Comparison of ENCODE assay signal across 8 cellular contexts in genomic region chrX:12977761-12978204, GRCh38. TPM values are rescaled to one million over a fixed set of nuclear protein-coding genes. Genes with fewer than 3 reads are reported as not detected.
DNase-seq lines count a peak whose midpoint lies in the region; ATAC-seq and TF ChIP-seq lines count a peak whose summit lies in the region.

No MANE protein-coding gene starts in this region.

- H3K27me3 ChIP-seq in body of pancreas: no peaks in the 10 kb centered on the region
- H3K27me3 ChIP-seq in neural cell (ENCODE audit: insufficient read depth, low read depth, low read length): no peaks in the 10 kb centered on the region

- H4K20me1 ChIP-seq in neural cell (ENCODE audit: insufficient read depth): no peaks in the 10 kb centered on the region

- CTCF ChIA-PET in activated naive CD4-positive, alpha-beta T cell treated with anti-CD3 and anti-CD28 coated beads, Interleukin-2, amount 10 ng/mL, durations not matched to agents 7 days and 5 days (lab: Charles Lee): interaction anchor here (0.8 to 3.4 kb wide), 7 partner anchors 24 to 162 kb away, joined by 3 to 20 read pairs (median 5); no protein-coding TSS in a partner anchor

- TF ChIP-seq POLR2A in body of pancreas (IDR thresholded peaks at IDR 0.05): no peak

- peak overlapping the region; percentile 98 for H3K9ac ChIP-seq in neural cell (ENCODE audit: low read length)

- no peaks in the 10 kb centered on the region for H3K9me3 ChIP-seq in body of pancreas
- no peaks in the 10 kb centered on the region for H3K9me3 ChIP-seq in neural cell (ENCODE audit: low read length)

- H3K4me2 ChIP-seq in neural cell (ENCODE audit: low read length): peak overlapping the region; percentile 78

- intact Hi-C loops in body of pancreas (cut with DNase I): no loop called here

- peak overlapping the region; percentile 97 for H3K4me3 Mint-ChIP-seq in activated naive CD4-positive, alpha-beta T cell treated with anti-CD3 and anti-CD28 coated beads, Interleukin-2, amount 10 ng/mL, durations not matched to agents 7 days and 5 days

- peaks cover 62% of the 10 kb centered on the region for H3K79me2 ChIP-seq in neural cell (replicated peaks; ENCODE audit: insufficient read depth, low read length)

- H3K9me3 Mint-ChIP-seq in activated naive CD4-positive, alpha-beta T cell treated with anti-CD3 and anti-CD28 coated beads, Interleukin-2, amount 10 ng/mL, durations not matched to agents 7 days and 5 days: no peaks in the 10 kb centered on the region

- 0 to 3% methylated on average over 9 of the region's 9 CpGs for WGBS in body of pancreas, 2 donors

- peaks cover 41% of the 10 kb centered on the region for H3K4me1 Mint-ChIP-seq in activated naive CD4-positive, alpha-beta T cell treated with anti-CD3 and anti-CD28 coated beads, Interleukin-2, amount 10 ng/mL, durations not matched to agents 7 days and 5 days

- H3K36me3 ChIP-seq in body of pancreas (replicated peaks in 1 of 2; ENCODE audit: insufficient read depth in 1 of 2, low read depth in 2 of 2) (no peaks in the 10 kb centered on the region), neural cell (ENCODE audit: insufficient read depth, low read length) (no peaks in the 10 kb centered on the region)

- peaks cover 14% of the 10 kb centered on the region for H3K27me3 Mint-ChIP-seq in activated naive CD4-positive, alpha-beta T cell treated with anti-CD3 and anti-CD28 coated beads, Interleukin-2, amount 10 ng/mL, durations not matched to agents 7 days and 5 days

- no peak for DNase-seq in activated naive CD4-positive, alpha-beta T cell treated with anti-CD3 and anti-CD28 coated beads, Interleukin-2, amount 10 ng/mL, durations not matched to agents 7 days and 5 days
- DNase-seq in activated naive CD4-positive, alpha-beta T cell (lab: John Stamatoyannopoulos, UW): no peak
- no peak for DNase-seq in body of pancreas
- DNase-seq in occipital lobe (lab: John Stamatoyannopoulos, UW): no peak
- DNase-seq in SW480 (ENCODE audit: low spot score): no peak
- DNase-seq in NCI-H774 (lab: John Stamatoyannopoulos, UW): no peak

- peak overlapping the region; percentile 99 for H3K27ac Mint-ChIP-seq in activated naive CD4-positive, alpha-beta T cell treated with anti-CD3 and anti-CD28 coated beads, Interleukin-2, amount 10 ng/mL, durations not matched to agents 7 days and 5 days

- no peaks in the 10 kb centered on the region for H3F3A ChIP-seq in neural cell (ENCODE audit: insufficient read depth, low read length, poor library complexity, severe bottlenecking)

- TF ChIP-seq EP300 in neural cell (conservative IDR thresholded peaks at IDR 0.05; ENCODE audit: poor library complexity, severe bottlenecking): no peak

- H3K4me3 ChIP-seq in body of pancreas: no peak overlapping the region
- peak overlapping the region; percentile 88 for H3K4me3 ChIP-seq in neural cell (ENCODE audit: low read length)

- no peak for TF ChIP-seq RAD21 in neural cell (conservative IDR thresholded peaks at IDR 0.05)

- peak; percentile 11 for ATAC-seq in HG03469 (IDR thresholded peaks at IDR 0.05; ENCODE audit: unreplicated experiment)
- no peak for ATAC-seq in body of pancreas

- no peaks in the 10 kb centered on the region for H3K9me2 ChIP-seq in neural cell (ENCODE audit: insufficient read depth, low read length)

- H3K27ac ChIP-seq in body of pancreas: peak overlapping the region; percentile 0 to 94 (median 80)
- H3K27ac ChIP-seq in neural cell (ENCODE audit: low read length): peak overlapping the region; percentile 99

- peaks cover 16% of the 10 kb centered on the region for H3K4me1 ChIP-seq in body of pancreas

- H2AFZ ChIP-seq in neural cell (ENCODE audit: low read depth, low read length): no peak overlapping the region

- peaks cover 51% of the 10 kb centered on the region for H3K36me3 Mint-ChIP-seq in activated naive CD4-positive, alpha-beta T cell treated with anti-CD3 and anti-CD28 coated beads, Interleukin-2, amount 10 ng/mL, durations not matched to agents 7 days and 5 days

- TF ChIP-seq CTCF in body of pancreas (IDR thresholded peaks at IDR 0.05) (no peak), neural cell (IDR thresholded peaks at IDR 0.05; ENCODE audit: poor library complexity, severe bottlenecking) (no peak)

TF ChIP-seq in neural cell, 6 proteins besides CTCF, POLR2A, EP300 and RAD21:
- no peak for TF ChIP-seq EZH2 (IDR thresholded peaks at IDR 0.05; ENCODE audit: borderline replicate concordance, insufficient read depth, low read length, poor library complexity, severe bottlenecking)
- TF ChIP-seq TAF1 (IDR thresholded peaks at IDR 0.05; ENCODE audit: low read depth): no peak
- TF ChIP-seq SMC3 (conservative IDR thresholded peaks at IDR 0.05; ENCODE audit: poor library complexity): no peak
- TF ChIP-seq POLR2AphosphoS5 (IDR thresholded peaks at IDR 0.05): no peak
- no peak for TF ChIP-seq REST (IDR thresholded peaks at IDR 0.05; ENCODE audit: borderline replicate concordance)
- TF ChIP-seq MXI1 (conservative IDR thresholded peaks at IDR 0.05; ENCODE audit: poor library complexity, severe bottlenecking): no peak

RNA-seq across cellular contexts. Expression of gene TMSB4X, which starts 2.9 kb away (rescaled TPM):
- total RNA-seq in body of pancreas (1,000 to 10,000 TPM; 1,104 to 1,472 TPM), occipital lobe (4,817 TPM)
- polyA plus RNA-seq in neural cell: 8,177 and 11,381 TPM in 2 replicates
- polyA minus RNA-seq in neural cell: 1,249 and 1,481 TPM in 2 replicates
